Comparison of ENCODE assay signal across 8 cellular contexts in genomic region chr9:134406366-134407122, GRCh38.
DNase-seq lines count a peak whose midpoint lies in the region; ATAC-seq and TF ChIP-seq lines count a peak whose summit lies in the region.

No MANE protein-coding gene starts in this region.

- H3K4me2 ChIP-seq in smooth muscle cell: peak overlapping the region; percentile 76

- no peaks in the 10 kb centered on the region for H3K9me3 ChIP-seq in SJCRH30 (replicated peaks)
- H3K9me3 ChIP-seq in smooth muscle cell (replicated peaks; ENCODE audit: low read depth): no peaks in the 10 kb centered on the region

- ATAC-seq in GM19372 (IDR thresholded peaks at IDR 0.05; ENCODE audit: low read depth, unreplicated experiment): peak; percentile 6
- ATAC-seq in HG03045 (IDR thresholded peaks at IDR 0.05; ENCODE audit: unreplicated experiment): no peak
- ATAC-seq in HG03108 (IDR thresholded peaks at IDR 0.05; ENCODE audit: unreplicated experiment): no peak

- H3K4me3 ChIP-seq in SJCRH30 (no peak overlapping the region), fibroblast of the aortic adventitia (ENCODE audit: low read depth, low read length) (peak overlapping the region; percentile 26), smooth muscle cell (no peak overlapping the region)

- 58% methylated on average over 23 of the region's 23 CpGs for WGBS in smooth muscle cell (ENCODE audit: low lambda C conversion rate)

- no peak overlapping the region for H2AFZ ChIP-seq in smooth muscle cell (ENCODE audit: low read depth)

- TF ChIP-seq CTCF in fibroblast of the aortic adventitia (IDR thresholded peaks at IDR 0.05; ENCODE audit: insufficient read depth, low read length): no peak
- no peak for TF ChIP-seq CTCF in smooth muscle cell (IDR thresholded peaks at IDR 0.05; ENCODE audit: borderline replicate concordance, insufficient read depth, poor library complexity, severe bottlenecking)

- peaks cover 8% of the 10 kb centered on the region for H3F3A ChIP-seq in smooth muscle cell (ENCODE audit: low read depth)

- no peaks in the 10 kb centered on the region for H3K27me3 ChIP-seq in SJCRH30
- no peaks in the 10 kb centered on the region for H3K27me3 ChIP-seq in smooth muscle cell (ENCODE audit: low read depth)

- H3K4me1 ChIP-seq in SJCRH30: peaks cover 21% of the 10 kb centered on the region
- peaks cover 14% of the 10 kb centered on the region for H3K4me1 ChIP-seq in smooth muscle cell (ENCODE audit: low read depth)

- peak overlapping the region; percentile 67 for H3K27ac ChIP-seq in SJCRH30
- H3K27ac ChIP-seq in smooth muscle cell (ENCODE audit: low read depth): peak overlapping the region; percentile 82

- H4K20me1 ChIP-seq in smooth muscle cell (ENCODE audit: low read depth): peaks cover 100% of the 10 kb centered on the region

- H3K36me3 ChIP-seq in SJCRH30 (no peaks in the 10 kb centered on the region), smooth muscle cell (ENCODE audit: low read depth) (no peaks in the 10 kb centered on the region)

- H3K9ac ChIP-seq in smooth muscle cell (ENCODE audit: low read depth): peak overlapping the region; percentile 32

- DNase-seq in SJCRH30 (peak in 1 of 2 experiments; percentile 29), fibroblast of the aortic adventitia (ENCODE audit: low read depth) (peak; percentile 22), smooth muscle cell (lab: John Stamatoyannopoulos, UW; ENCODE audit: unreplicated experiment) (no peak), NCI-H345 (lab: John Stamatoyannopoulos, UW) (no peak), NCI-H2081 treated with DMSO at 0.1 percent for 48 hours (lab: John Stamatoyannopoulos, UW) (no peak)

- H3K79me2 ChIP-seq in smooth muscle cell (ENCODE audit: low read depth): peaks cover 5% of the 10 kb centered on the region
